Comparison of ENCODE assay signal across 10 cellular contexts in genomic region chr3:12479919-12480425, GRCh38. TPM values are rescaled to one million over a fixed set of nuclear protein-coding genes. Genes with fewer than 3 reads are reported as not detected.
A peak's percentile ranks its signal among the peaks of the same experiment; 100 is the strongest.
DNase-seq lines count a peak whose midpoint lies in the region; ATAC-seq, FAIRE-seq and TF ChIP-seq lines count a peak whose summit lies in the region.
"Had no signal": no experiment of that assay in that cellular context is flagged by ENCODE, and none has a peak within 500 bp of the region (broad histone marks: within the 10 kb centered on the region; RNA-seq: fewer than 3 reads in every experiment).

No MANE protein-coding gene starts in this region.

- ATAC-seq in HepG2 (peak; percentile 59), upper lobe of left lung (ENCODE audit: low FRiP score in 2 of 2) (peak; percentile 45 to 56)

- no peak overlapping the region for H3K4me3 Mint-ChIP-seq in dendritic cell treated with granulocyte-macrophage colony-stimulating factor and Interleukin-4, amounts not matched to agents 40 ng/mL and 50 ng/mL, for 4 days
- H3K4me3 Mint-ChIP-seq: activated naive CD4-positive, alpha-beta T cell treated with anti-CD3 and anti-CD28 coated beads, Interleukin-2, amount 50 U/mL, for 24 hours; stimulated activated naive CD8-positive, alpha-beta T cell treated with anti-CD3 and anti-CD28 coated beads, Interleukin-15, Interleukin-2, amounts not matched to agents 100 ng/mL and 50 ng/mL, for 24 hours had no signal

- H3K27ac ChIP-seq in HepG2 (ENCODE audit: extremely low read length, insufficient read depth, low read length) = peak overlapping the region; percentile 17
- no peak overlapping the region for H3K27ac ChIP-seq in upper lobe of left lung

- BruUV-seq in HepG2 (replicated peaks; lab: Mats Ljungman, UMichigan) = no TSS peak

- peak overlapping the region; percentile 19 for H3K27ac Mint-ChIP-seq in dendritic cell treated with granulocyte-macrophage colony-stimulating factor and Interleukin-4, amounts not matched to agents 40 ng/mL and 50 ng/mL, for 4 days
- H3K27ac Mint-ChIP-seq: activated naive CD4-positive, alpha-beta T cell treated with anti-CD3 and anti-CD28 coated beads, Interleukin-2, amount 50 U/mL, for 24 hours; stimulated activated naive CD8-positive, alpha-beta T cell treated with anti-CD3 and anti-CD28 coated beads, Interleukin-15, Interleukin-2, amounts not matched to agents 100 ng/mL and 50 ng/mL, for 24 hours had no signal

- CTCF ChIA-PET in HepG2 (lab: Yijun Ruan, JAX; ENCODE audit: low intra/inter-chr PET ratio, low total read pairs) = interaction anchor here (1.2 to 2.7 kb wide), 3 partner anchors 192 to 344 kb away, joined by 3 to 15 read pairs (median 10); no protein-coding TSS in a partner anchor

- H3K27me3 ChIP-seq in HepG2 (ENCODE audit: control insufficient read depth in 1 of 2, insufficient read depth in 2 of 2, low read length in 2 of 2) (no peaks in the 10 kb centered on the region), upper lobe of left lung (no peaks in the 10 kb centered on the region)

- H3K36me3 Mint-ChIP-seq in dendritic cell treated with granulocyte-macrophage colony-stimulating factor and Interleukin-4, amounts not matched to agents 40 ng/mL and 50 ng/mL, for 4 days (ENCODE audit: low read depth) = peaks cover 8% of the 10 kb centered on the region

- H3K4me3 ChIP-seq in HepG2 (replicated peaks in 1 of 3; ENCODE audit: insufficient read depth in 1 of 3, low read depth in 2 of 3, low read length in 3 of 3) (peak overlapping the region in 2 of 3 experiments; percentile 17 to 45; a peak in 3 of 6 replicates), upper lobe of left lung (no peak overlapping the region)

- TF ChIP-seq EP300 in HepG2 (IDR thresholded peaks at IDR 0.05; ENCODE audit: low read depth in 2 of 2, low read length in 2 of 2) (peak in 1 of 2 experiments; percentile 9; a peak in 1 of 4 replicates), HepG2 (CRISPR knock-in tag; IDR thresholded peaks at IDR 0.05; ENCODE audit: borderline replicate concordance) (no peak), upper lobe of left lung (IDR thresholded peaks at IDR 0.05) (no peak)

- H3K9me3 Mint-ChIP-seq in dendritic cell treated with granulocyte-macrophage colony-stimulating factor and Interleukin-4, amounts not matched to agents 40 ng/mL and 50 ng/mL, for 4 days = no peaks in the 10 kb centered on the region
- H3K9me3 Mint-ChIP-seq: activated naive CD4-positive, alpha-beta T cell treated with anti-CD3 and anti-CD28 coated beads, Interleukin-2, amount 50 U/mL, for 24 hours; stimulated activated naive CD8-positive, alpha-beta T cell treated with anti-CD3 and anti-CD28 coated beads, Interleukin-15, Interleukin-2, amounts not matched to agents 100 ng/mL and 50 ng/mL, for 24 hours had no signal

- H3K4me2 ChIP-seq in HepG2 (ENCODE audit: low read depth, low read length) = peak overlapping the region; percentile 62

- no peaks in the 10 kb centered on the region for H4K20me1 ChIP-seq in HepG2 (ENCODE audit: insufficient read depth, low read length)

- in situ Hi-C loops in KBM-7 (cut with MboI; ENCODE audit: low pct_unique_long_range_greater_than_20kb, low sequenced_read_pairs) (no loop called here), SK-MEL-5 (cut with HindIII; ENCODE audit: low pct_unique_long_range_greater_than_20kb, low sequenced_read_pairs) (no loop called here), HepG2 (cut with HindIII; ENCODE audit: extremely low pct_ligation_motif_present, low pct_unique_long_range_greater_than_20kb) (loop anchor here (5.0 kb wide), 2 partner anchors 193 to 343 kb away; partner anchors contain the start of gene PPARG)

- intact Hi-C loops in dendritic cell treated with granulocyte-macrophage colony-stimulating factor and Interleukin-4, amounts not matched to agents 40 ng/mL and 50 ng/mL, for 4 days (cut with micrococcal nuclease) = loop anchor here (1.0 to 5.0 kb wide), 3 partner anchors 193 to 345 kb away; partner anchors contain the start of gene PPARG
- intact Hi-C loops in HepG2 (cut with micrococcal nuclease; ENCODE audit: unreplicated experiment) = loop anchor here (1.0 to 10.0 kb wide), 6 partner anchors 75 to 345 kb away; partner anchors contain the start of gene PPARG

- TF ChIP-seq POLR2A in HepG2 (IDR thresholded peaks at IDR 0.05; ENCODE audit: insufficient read depth in 1 of 2, low read depth in 2 of 2, low read length in 2 of 2) (no peak), upper lobe of left lung (IDR thresholded peaks at IDR 0.05) (no peak)

- peak overlapping the region; percentile 43 for H2AFZ ChIP-seq in HepG2 (ENCODE audit: low read length)

- FAIRE-seq in HepG2 (lab: Jason Lieb, UNC) = peak; percentile 87

- H3K27me3 Mint-ChIP-seq in dendritic cell treated with granulocyte-macrophage colony-stimulating factor and Interleukin-4, amounts not matched to agents 40 ng/mL and 50 ng/mL, for 4 days = no peaks in the 10 kb centered on the region
- H3K27me3 Mint-ChIP-seq: activated naive CD4-positive, alpha-beta T cell treated with anti-CD3 and anti-CD28 coated beads, Interleukin-2, amount 50 U/mL, for 24 hours had no signal

- H3K4me1 ChIP-seq in HepG2 (ENCODE audit: insufficient read depth, low read length) (peaks cover 65% of the 10 kb centered on the region), upper lobe of left lung (peaks cover 14 to 31% (median 22%) of the 10 kb centered on the region in 4 donors)

- H3K9me3 ChIP-seq in HepG2 (ENCODE audit: low read length) (no peaks in the 10 kb centered on the region), upper lobe of left lung (no peaks in the 10 kb centered on the region)

- peaks cover 3% of the 10 kb centered on the region for H3K79me2 ChIP-seq in HepG2 (ENCODE audit: insufficient read depth, low read length)

- H3K36me3 ChIP-seq in HepG2 (replicated peaks in 1 of 2; ENCODE audit: control insufficient read depth in 1 of 2, insufficient read depth in 2 of 2, low read length in 2 of 2) = no peaks in the 10 kb centered on the region
- H3K36me3 ChIP-seq in upper lobe of left lung = no peaks in the 10 kb centered on the region

- POLR2A ChIA-PET in HepG2 (lab: Yijun Ruan, JAX) = interaction anchor here (0.6 to 2.0 kb wide), 14 partner anchors 10 to 746 kb away, joined by 3 to 11 read pairs (median 4); partner anchors contain the start of gene PPARG

- peak; percentile 89 for TF ChIP-seq RAD21 in HepG2 (CRISPR knock-in tag; IDR thresholded peaks at IDR 0.05)

- peaks cover 42% of the 10 kb centered on the region for H3K4me1 Mint-ChIP-seq in dendritic cell treated with granulocyte-macrophage colony-stimulating factor and Interleukin-4, amounts not matched to agents 40 ng/mL and 50 ng/mL, for 4 days (ENCODE audit: low read depth)

- WGBS in HepG2 (ENCODE audit: low lambda C conversion rate) = 4% methylated on average over 6 of the region's 9 CpGs
- WGBS in upper lobe of left lung, 2 donors = 24 to 44% methylated on average over 4 to 9 of the region's 9 CpGs

- peak overlapping the region; percentile 41 for H3K9ac ChIP-seq in HepG2 (ENCODE audit: insufficient read depth, low read depth, low read length)

- DNase-seq in NCI-H524 (lab: John Stamatoyannopoulos, UW) (peak; percentile 28 to 70), NCI-H524 treated with DMSO at 0.1 percent for 48 hours (lab: John Stamatoyannopoulos, UW) (no peak), KBM-7 (peak; percentile 60), SK-MEL-5 (ENCODE audit: low read depth, low spot score) (peak; percentile 62), HepG2 (ENCODE audit: low spot score) (peak; percentile 66), upper lobe of left lung (peak in 1 of 2 donors; percentile 30), NCI-H1436 treated with DMSO at 0.1 percent for 48 hours (lab: John Stamatoyannopoulos, UW) (no peak)

- peak; percentile 81 for TF ChIP-seq CTCF in HepG2 (CRISPR knock-in tag; IDR thresholded peaks at IDR 0.05)
- TF ChIP-seq CTCF in upper lobe of left lung (IDR thresholded peaks at IDR 0.05) = peak; percentile 67 to 87 (median 82)

TF ChIP-seq in HepG2, 621 proteins besides CTCF, POLR2A, EP300 and RAD21 (continues in another document):
- TF ChIP-seq KDM5A (IDR thresholded peaks at IDR 0.05; ENCODE audit: borderline replicate concordance, low read length) (no peak), SP1 (IDR thresholded peaks at IDR 0.05) (no peak), SP1 (CRISPR knock-in tag; IDR thresholded peaks at IDR 0.05) (no peak), ZNF34 (CRISPR knock-in tag; IDR thresholded peaks at IDR 0.05; ENCODE audit: borderline replicate concordance) (no peak), HNF4G (IDR thresholded peaks at IDR 0.05; ENCODE audit: borderline replicate concordance, low read depth, low read length) (peak; percentile 20; the same call in 1 of the 2 replicates), HNF4G (CRISPR knock-in tag; IDR thresholded peaks at IDR 0.05; ENCODE audit: borderline replicate concordance, low read depth) (no peak), CBX1 (IDR thresholded peaks at IDR 0.05; ENCODE audit: low read depth) (no peak)

RNA-seq across cellular contexts. Expression of gene TSEN2, which starts 4.3 kb away (rescaled TPM):
- 25.6 and 28.6 TPM in 2 replicates for total RNA-seq in SK-MEL-5 (2014; rRNA removed; shearing (Covaris generic))
- 16.2 and 18.5 TPM in 2 replicates for polyA plus RNA-seq in SK-MEL-5 (2015; cell fraction: cytosol; rRNA removed)
- 86.2 and 98.2 TPM in 2 replicates for polyA plus RNA-seq in SK-MEL-5 (2015; cell fraction: nucleus; rRNA removed)
- total RNA-seq in HepG2 (2016; rRNA removed; fragmentation: Illumina TruSeq; extraction: Trizol) (16.4 and 17.3 TPM in 2 replicates), upper lobe of left lung (10 to 100 TPM; 14.6 to 27.2 (median 20.1) TPM)
- total RNA-seq in HepG2 (2016; cell fraction: cytosol; rRNA removed; fragmentation: Illumina TruSeq; extraction: Trizol; ENCODE audit: low read depth) = 8.7 and 13.6 TPM in 2 replicates
- total RNA-seq in HepG2 (2016; cell fraction: insoluble cytoplasmic fraction; rRNA removed; fragmentation: Illumina TruSeq; extraction: Trizol) = 15.8 and 19.3 TPM in 2 replicates
- total RNA-seq in HepG2 (2016; cell fraction: membrane; rRNA removed; fragmentation: Illumina TruSeq; extraction: Trizol) = 9.1 and 9.4 TPM in 2 replicates
- 21.4 and 24.3 TPM in 2 replicates for total RNA-seq in HepG2 (2016; cell fraction: nucleus; rRNA removed; fragmentation: Illumina TruSeq; extraction: Trizol)
- polyA plus RNA-seq in HepG2 (2011; rRNA removed) = 11.0 and 11.5 TPM in 2 replicates
- 3.9 and 4.1 TPM in 2 replicates for polyA plus RNA-seq in HepG2 (2011; cell fraction: cytosol; rRNA removed)
- 14.2 and 17.5 TPM in 2 replicates for polyA plus RNA-seq in HepG2 (2011; cell fraction: nucleus; rRNA removed)
- 8.1 and 9.3 TPM in 2 replicates for polyA plus RNA-seq in HepG2 (2012)
- polyA plus RNA-seq in HepG2 (2016; cell fraction: cytosol; fragmentation: Illumina TruSeq; extraction: Trizol; ENCODE audit: low read depth) = 2.0 and 2.5 TPM in 2 replicates
- polyA plus RNA-seq in HepG2 (2016; cell fraction: insoluble cytoplasmic fraction; fragmentation: Illumina TruSeq; extraction: Trizol; ENCODE audit: low read depth) = 13.0 and 13.8 TPM in 2 replicates
- 2.9 and 4.2 TPM in 2 replicates for polyA plus RNA-seq in HepG2 (2016; cell fraction: membrane; fragmentation: Illumina TruSeq; extraction: Trizol; ENCODE audit: low read depth)
- polyA plus RNA-seq in HepG2 (2016; cell fraction: nucleus; fragmentation: Illumina TruSeq; extraction: Trizol; ENCODE audit: insufficient read depth, low read depth) = 28.7 and 33.4 TPM in 2 replicates
- polyA minus RNA-seq in HepG2 (2011; rRNA and poly(A)+ RNA removed; ENCODE audit: low replicate concordance) = 19.0 and 68.2 TPM in 2 replicates
- polyA minus RNA-seq in HepG2 (2011; cell fraction: cytosol; rRNA and poly(A)+ RNA removed) = 5.5 and 5.6 TPM in 2 replicates
- polyA minus RNA-seq in HepG2 (2011; cell fraction: nucleus; rRNA and poly(A)+ RNA removed) = 27.9 and 34.7 TPM in 2 replicates

Comparison
In these comparisons a context has a peak if more than half of its experiments do, and no peak if none do; other contexts are left out.
1. DNase-seq: peak in NCI-H524 (2 of 2), KBM-7 (single experiment), SK-MEL-5 (single experiment) and HepG2 (single experiment); none in NCI-H524 treated with DMSO at 0.1 percent for 48 hours (single experiment) and NCI-H1436 treated with DMSO at 0.1 percent for 48 hours (single experiment).
2. H3K4me3 ChIP-seq: peak in HepG2 (2 of 3); none in upper lobe of left lung (0 of 4).